ENCODE assay signal across 2 cellular contexts in the genomic region with DNA sequence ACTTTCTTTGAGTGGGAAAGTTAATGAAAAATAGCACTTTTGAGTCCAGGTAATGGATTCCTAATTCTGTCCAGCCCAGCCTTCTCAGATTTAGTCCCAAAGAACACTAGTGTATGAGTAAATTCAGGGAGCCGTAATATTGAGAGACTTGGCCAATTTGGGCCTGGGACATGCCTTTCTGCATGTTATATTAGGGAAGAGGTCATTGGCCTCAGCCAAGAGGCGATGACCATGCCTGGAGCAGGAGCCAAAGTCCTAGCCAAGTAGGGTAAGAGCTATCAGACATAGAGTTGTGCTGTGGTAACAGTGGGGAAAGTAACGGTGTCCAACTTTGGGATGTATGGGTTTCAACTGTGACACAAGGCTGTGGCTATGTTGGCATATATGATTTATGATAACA.
TF ChIP-seq lines count a peak whose summit lies in the region.

No MANE protein-coding gene starts in this region.

TF ChIP-seq in liver, 16 proteins besides CTCF, POLR2A, EP300 and RAD21:
- TF ChIP-seq JUND (IDR thresholded peaks at IDR 0.05) (peak; percentile 19 to 51), GABPA (IDR thresholded peaks at IDR 0.05 in 1 of 2, conservative IDR thresholded peaks at IDR 0.05 in 1 of 2) (no peak), HNF4G (IDR thresholded peaks at IDR 0.05) (peak; percentile 58), SP1 (IDR thresholded peaks at IDR 0.05) (peak; percentile 93), FOXA1 (IDR thresholded peaks at IDR 0.05) (no peak), YY1 (IDR thresholded peaks at IDR 0.05) (peak; percentile 69), EGR1 (IDR thresholded peaks at IDR 0.05; ENCODE audit: low read depth in 2 of 2) (no peak), TAF1 (conservative IDR thresholded peaks at IDR 0.05) (no peak), FOXA2 (IDR thresholded peaks at IDR 0.05) (no peak), HNF4A (conservative IDR thresholded peaks at IDR 0.05) (peak; percentile 73), NR2F2 (IDR thresholded peaks at IDR 0.05) (no peak), RXRA (IDR thresholded peaks at IDR 0.05) (peak; percentile 98 to 99)
- TF ChIP-seq, protein P1, sequence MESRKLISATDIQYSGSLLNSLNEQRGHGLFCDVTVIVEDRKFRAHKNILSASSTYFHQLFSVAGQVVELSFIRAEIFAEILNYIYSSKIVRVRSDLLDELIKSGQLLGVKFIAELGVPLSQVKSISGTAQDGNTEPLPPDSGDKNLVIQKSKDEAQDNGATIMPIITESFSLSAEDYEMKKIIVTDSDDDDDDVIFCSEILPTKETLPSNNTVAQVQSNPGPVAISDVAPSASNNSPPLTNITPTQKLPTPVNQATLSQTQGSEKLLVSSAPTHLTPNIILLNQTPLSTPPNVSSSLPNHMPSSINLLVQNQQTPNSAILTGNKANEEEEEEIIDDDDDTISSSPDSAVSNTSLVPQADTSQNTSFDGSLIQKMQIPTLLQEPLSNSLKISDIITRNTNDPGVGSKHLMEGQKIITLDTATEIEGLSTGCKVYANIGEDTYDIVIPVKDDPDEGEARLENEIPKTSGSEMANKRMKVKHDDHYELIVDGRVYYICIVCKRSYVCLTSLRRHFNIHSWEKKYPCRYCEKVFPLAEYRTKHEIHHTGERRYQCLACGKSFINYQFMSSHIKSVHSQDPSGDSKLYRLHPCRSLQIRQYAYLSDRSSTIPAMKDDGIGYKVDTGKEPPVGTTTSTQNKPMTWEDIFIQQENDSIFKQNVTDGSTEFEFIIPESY (IDR thresholded peaks at IDR 0.05), result peak; percentile 74
- TF ChIP-seq, protein P2, sequence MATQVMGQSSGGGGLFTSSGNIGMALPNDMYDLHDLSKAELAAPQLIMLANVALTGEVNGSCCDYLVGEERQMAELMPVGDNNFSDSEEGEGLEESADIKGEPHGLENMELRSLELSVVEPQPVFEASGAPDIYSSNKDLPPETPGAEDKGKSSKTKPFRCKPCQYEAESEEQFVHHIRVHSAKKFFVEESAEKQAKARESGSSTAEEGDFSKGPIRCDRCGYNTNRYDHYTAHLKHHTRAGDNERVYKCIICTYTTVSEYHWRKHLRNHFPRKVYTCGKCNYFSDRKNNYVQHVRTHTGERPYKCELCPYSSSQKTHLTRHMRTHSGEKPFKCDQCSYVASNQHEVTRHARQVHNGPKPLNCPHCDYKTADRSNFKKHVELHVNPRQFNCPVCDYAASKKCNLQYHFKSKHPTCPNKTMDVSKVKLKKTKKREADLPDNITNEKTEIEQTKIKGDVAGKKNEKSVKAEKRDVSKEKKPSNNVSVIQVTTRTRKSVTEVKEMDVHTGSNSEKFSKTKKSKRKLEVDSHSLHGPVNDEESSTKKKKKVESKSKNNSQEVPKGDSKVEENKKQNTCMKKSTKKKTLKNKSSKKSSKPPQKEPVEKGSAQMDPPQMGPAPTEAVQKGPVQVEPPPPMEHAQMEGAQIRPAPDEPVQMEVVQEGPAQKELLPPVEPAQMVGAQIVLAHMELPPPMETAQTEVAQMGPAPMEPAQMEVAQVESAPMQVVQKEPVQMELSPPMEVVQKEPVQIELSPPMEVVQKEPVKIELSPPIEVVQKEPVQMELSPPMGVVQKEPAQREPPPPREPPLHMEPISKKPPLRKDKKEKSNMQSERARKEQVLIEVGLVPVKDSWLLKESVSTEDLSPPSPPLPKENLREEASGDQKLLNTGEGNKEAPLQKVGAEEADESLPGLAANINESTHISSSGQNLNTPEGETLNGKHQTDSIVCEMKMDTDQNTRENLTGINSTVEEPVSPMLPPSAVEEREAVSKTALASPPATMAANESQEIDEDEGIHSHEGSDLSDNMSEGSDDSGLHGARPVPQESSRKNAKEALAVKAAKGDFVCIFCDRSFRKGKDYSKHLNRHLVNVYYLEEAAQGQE (IDR thresholded peaks at IDR 0.05), result no peak
- TF ChIP-seq, protein P3, sequence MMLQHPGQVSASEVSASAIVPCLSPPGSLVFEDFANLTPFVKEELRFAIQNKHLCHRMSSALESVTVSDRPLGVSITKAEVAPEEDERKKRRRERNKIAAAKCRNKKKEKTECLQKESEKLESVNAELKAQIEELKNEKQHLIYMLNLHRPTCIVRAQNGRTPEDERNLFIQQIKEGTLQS (IDR thresholded peaks at IDR 0.05), result peak; percentile 55
- TF ChIP-seq, protein P4, sequence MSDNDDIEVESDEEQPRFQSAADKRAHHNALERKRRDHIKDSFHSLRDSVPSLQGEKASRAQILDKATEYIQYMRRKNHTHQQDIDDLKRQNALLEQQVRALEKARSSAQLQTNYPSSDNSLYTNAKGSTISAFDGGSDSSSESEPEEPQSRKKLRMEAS (IDR thresholded peaks at IDR 0.05), result peak; percentile 45

TF ChIP-seq in HepG2, 621 proteins besides CTCF, POLR2A, EP300 and RAD21:
- TF ChIP-seq ZSCAN9 (CRISPR knock-in tag; IDR thresholded peaks at IDR 0.05; ENCODE audit: borderline replicate concordance) (no peak), NPAS2 (CRISPR knock-in tag; IDR thresholded peaks at IDR 0.05; ENCODE audit: borderline replicate concordance) (no peak), SIX4 (CRISPR knock-in tag; IDR thresholded peaks at IDR 0.05) (no peak), ZBTB42 (CRISPR knock-in tag; IDR thresholded peaks at IDR 0.05) (no peak), ZNF567 (CRISPR knock-in tag; IDR thresholded peaks at IDR 0.05; ENCODE audit: borderline replicate concordance) (no peak), U2AF2 (IDR thresholded peaks at IDR 0.05; ENCODE audit: low read depth, low read length) (no peak), DPF2 (CRISPR knock-in tag; IDR thresholded peaks at IDR 0.05; ENCODE audit: borderline replicate concordance, low read depth) (no peak), ZFP36L2 (CRISPR knock-in tag; IDR thresholded peaks at IDR 0.05) (no peak)
- TF ChIP-seq, protein P5, sequence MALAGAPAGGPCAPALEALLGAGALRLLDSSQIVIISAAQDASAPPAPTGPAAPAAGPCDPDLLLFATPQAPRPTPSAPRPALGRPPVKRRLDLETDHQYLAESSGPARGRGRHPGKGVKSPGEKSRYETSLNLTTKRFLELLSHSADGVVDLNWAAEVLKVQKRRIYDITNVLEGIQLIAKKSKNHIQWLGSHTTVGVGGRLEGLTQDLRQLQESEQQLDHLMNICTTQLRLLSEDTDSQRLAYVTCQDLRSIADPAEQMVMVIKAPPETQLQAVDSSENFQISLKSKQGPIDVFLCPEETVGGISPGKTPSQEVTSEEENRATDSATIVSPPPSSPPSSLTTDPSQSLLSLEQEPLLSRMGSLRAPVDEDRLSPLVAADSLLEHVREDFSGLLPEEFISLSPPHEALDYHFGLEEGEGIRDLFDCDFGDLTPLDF (CRISPR knock-in tag; IDR thresholded peaks at IDR 0.05), result no peak
- TF ChIP-seq, protein P6, sequence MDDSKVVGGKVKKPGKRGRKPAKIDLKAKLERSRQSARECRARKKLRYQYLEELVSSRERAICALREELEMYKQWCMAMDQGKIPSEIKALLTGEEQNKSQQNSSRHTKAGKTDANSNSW (CRISPR knock-in tag; IDR thresholded peaks at IDR 0.05; ENCODE audit: borderline replicate concordance), result no peak
- TF ChIP-seq, protein P7, sequence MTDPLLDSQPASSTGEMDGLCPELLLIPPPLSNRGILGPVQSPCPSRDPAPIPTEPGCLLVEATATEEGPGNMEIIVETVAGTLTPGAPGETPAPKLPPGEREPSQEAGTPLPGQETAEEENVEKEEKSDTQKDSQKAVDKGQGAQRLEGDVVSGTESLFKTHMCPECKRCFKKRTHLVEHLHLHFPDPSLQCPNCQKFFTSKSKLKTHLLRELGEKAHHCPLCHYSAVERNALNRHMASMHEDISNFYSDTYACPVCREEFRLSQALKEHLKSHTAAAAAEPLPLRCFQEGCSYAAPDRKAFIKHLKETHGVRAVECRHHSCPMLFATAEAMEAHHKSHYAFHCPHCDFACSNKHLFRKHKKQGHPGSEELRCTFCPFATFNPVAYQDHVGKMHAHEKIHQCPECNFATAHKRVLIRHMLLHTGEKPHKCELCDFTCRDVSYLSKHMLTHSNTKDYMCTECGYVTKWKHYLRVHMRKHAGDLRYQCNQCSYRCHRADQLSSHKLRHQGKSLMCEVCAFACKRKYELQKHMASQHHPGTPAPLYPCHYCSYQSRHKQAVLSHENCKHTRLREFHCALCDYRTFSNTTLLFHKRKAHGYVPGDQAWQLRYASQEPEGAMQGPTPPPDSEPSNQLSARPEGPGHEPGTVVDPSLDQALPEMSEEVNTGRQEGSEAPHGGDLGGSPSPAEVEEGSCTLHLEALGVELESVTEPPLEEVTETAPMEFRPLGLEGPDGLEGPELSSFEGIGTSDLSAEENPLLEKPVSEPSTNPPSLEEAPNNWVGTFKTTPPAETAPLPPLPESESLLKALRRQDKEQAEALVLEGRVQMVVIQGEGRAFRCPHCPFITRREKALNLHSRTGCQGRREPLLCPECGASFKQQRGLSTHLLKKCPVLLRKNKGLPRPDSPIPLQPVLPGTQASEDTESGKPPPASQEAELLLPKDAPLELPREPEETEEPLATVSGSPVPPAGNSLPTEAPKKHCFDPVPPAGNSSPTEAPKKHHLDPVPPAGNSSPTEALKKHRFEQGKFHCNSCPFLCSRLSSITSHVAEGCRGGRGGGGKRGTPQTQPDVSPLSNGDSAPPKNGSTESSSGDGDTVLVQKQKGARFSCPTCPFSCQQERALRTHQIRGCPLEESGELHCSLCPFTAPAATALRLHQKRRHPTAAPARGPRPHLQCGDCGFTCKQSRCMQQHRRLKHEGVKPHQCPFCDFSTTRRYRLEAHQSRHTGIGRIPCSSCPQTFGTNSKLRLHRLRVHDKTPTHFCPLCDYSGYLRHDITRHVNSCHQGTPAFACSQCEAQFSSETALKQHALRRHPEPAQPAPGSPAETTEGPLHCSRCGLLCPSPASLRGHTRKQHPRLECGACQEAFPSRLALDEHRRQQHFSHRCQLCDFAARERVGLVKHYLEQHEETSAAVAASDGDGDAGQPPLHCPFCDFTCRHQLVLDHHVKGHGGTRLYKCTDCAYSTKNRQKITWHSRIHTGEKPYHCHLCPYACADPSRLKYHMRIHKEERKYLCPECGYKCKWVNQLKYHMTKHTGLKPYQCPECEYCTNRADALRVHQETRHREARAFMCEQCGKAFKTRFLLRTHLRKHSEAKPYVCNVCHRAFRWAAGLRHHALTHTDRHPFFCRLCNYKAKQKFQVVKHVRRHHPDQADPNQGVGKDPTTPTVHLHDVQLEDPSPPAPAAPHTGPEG (CRISPR knock-in tag; IDR thresholded peaks at IDR 0.05), result no peak
